ENCODE assay signal across 12 cellular contexts in the genomic region with DNA sequence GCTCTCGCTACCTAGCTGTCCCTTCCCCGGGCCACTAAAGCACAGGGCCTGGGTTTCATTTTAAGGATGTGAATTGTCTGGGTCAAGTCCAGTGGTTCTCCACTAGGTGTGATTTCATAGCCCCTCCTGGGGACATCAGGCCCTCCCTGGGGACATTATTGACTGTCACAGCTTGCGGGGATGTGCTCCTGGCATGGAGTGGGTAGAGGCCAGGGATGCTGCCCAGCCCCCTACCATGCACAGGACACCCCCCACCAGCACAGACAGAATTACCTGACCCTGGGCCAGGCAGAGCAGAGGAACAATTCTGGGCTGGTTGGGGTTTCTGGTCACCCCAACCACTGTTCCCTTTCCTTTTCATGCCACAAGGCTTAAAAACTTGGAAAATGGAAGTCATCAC. TPM values are rescaled to one million over a fixed set of nuclear protein-coding genes. Genes with fewer than 3 reads are reported as not detected.
DNase-seq lines count a peak whose midpoint lies in the region; ATAC-seq and TF ChIP-seq lines count a peak whose summit lies in the region.
"Had no signal": no experiment of that assay in that cellular context is flagged by ENCODE, and none has a peak within 500 bp of the region (broad histone marks: within the 10 kb centered on the region; RNA-seq: fewer than 3 reads in every experiment).

No MANE protein-coding gene starts in this region.

- H3K27me3 ChIP-seq in cardiac muscle cell: no peaks in the 10 kb centered on the region
- H3K27me3 ChIP-seq in lung (ENCODE audit: control insufficient read depth, insufficient read depth): no peaks in the 10 kb centered on the region
- peaks cover 28% of the 10 kb centered on the region for H3K27me3 ChIP-seq in transverse colon
- H3K27me3 ChIP-seq in foreskin keratinocyte: peaks cover 23% of the 10 kb centered on the region
- no peaks in the 10 kb centered on the region for H3K27me3 ChIP-seq in prostate gland (replicated peaks; ENCODE audit: insufficient read depth)

- 71 to 80% methylated on average over 3 of the region's 3 CpGs for WGBS in lung, 2 donors
- WGBS in transverse colon (ENCODE audit: low coverage in 1 of 2), 2 donors: 75% methylated on average over 3 of the region's 3 CpGs; no CpG with 5 or more reads in 1 of the 2 donors
- WGBS in prostate gland: 89% methylated on average over 3 of the region's 3 CpGs

- in situ Hi-C loops in transverse colon (cut with MboI; ENCODE audit: low pct_ligation_motif_present in 1 of 4, low pct_unique_long_range_greater_than_20kb in 1 of 4, low sequenced_read_pairs in 3 of 4): no loop called here

- peaks cover 59% of the 10 kb centered on the region for H3K4me1 Mint-ChIP-seq in activated T-helper 1 cell treated with anti-CD3 and anti-CD28 coated beads, Interleukin-12 subunit alpha, Interleukin-12 subunit beta, Interleukin-2, Interleukin-4 antibody, amounts not matched to agents 30 ng/mL and 10 ng/mL and 1 ng/mL, durations not matched to agents 14 hours and 24 hours and 36 hours (ENCODE audit: low read depth)

- peak overlapping the region; percentile 86 for H3K27ac Mint-ChIP-seq in activated T-helper 1 cell treated with anti-CD3 and anti-CD28 coated beads, Interleukin-12 subunit alpha, Interleukin-12 subunit beta, Interleukin-2, Interleukin-4 antibody, amounts not matched to agents 30 ng/mL and 10 ng/mL and 1 ng/mL, durations not matched to agents 14 hours and 24 hours and 36 hours

- H3K36me3 ChIP-seq in cardiac muscle cell: no peaks in the 10 kb centered on the region
- no peaks in the 10 kb centered on the region for H3K36me3 ChIP-seq in lung (ENCODE audit: control insufficient read depth in 2 of 2, insufficient read depth in 2 of 2, low read length in 2 of 2)
- no peaks in the 10 kb centered on the region for H3K36me3 ChIP-seq in transverse colon
- no peaks in the 10 kb centered on the region for H3K36me3 ChIP-seq in prostate gland

- no peak overlapping the region for H3K4me3 ChIP-seq in cardiac muscle cell
- H3K4me3 ChIP-seq in lung: no peak overlapping the region
- no peak overlapping the region for H3K4me3 ChIP-seq in transverse colon
- no peak overlapping the region for H3K4me3 ChIP-seq in prostate gland

- ATAC-seq in left cardiac atrium (no peak), lung (ENCODE audit: insufficient read depth, low FRiP score) (no peak), foreskin keratinocyte (no peak)

- H3K9me3 ChIP-seq in cardiac muscle cell (ENCODE audit: low read depth) (no peaks in the 10 kb centered on the region), lung (ENCODE audit: control insufficient read depth in 2 of 2, insufficient read depth in 1 of 2, low read length in 1 of 2) (no peaks in the 10 kb centered on the region), transverse colon (no peaks in the 10 kb centered on the region), prostate gland (no peaks in the 10 kb centered on the region)

- intact Hi-C loops in left cardiac atrium (cut with DNase I) (loop anchor here (5.0 to 10.0 kb wide), 4 partner anchors 35 to 97 kb away; no protein-coding TSS in a partner anchor), transverse colon (cut with DNase I; ENCODE audit: low total_unique reads) (no loop called here), prostate gland (cut with DNase I) (no loop called here)
- intact Hi-C loops in activated T-helper 1 cell treated with anti-CD3 and anti-CD28 coated beads, Interleukin-12 subunit alpha, Interleukin-12 subunit beta, Interleukin-2, Interleukin-4 antibody, amounts not matched to agents 30 ng/mL and 10 ng/mL and 1 ng/mL, durations not matched to agents 14 hours and 24 hours and 36 hours (cut with micrococcal nuclease): loop anchor here (5.0 kb wide), 3 partner anchors 125 to 1385 kb away; partner anchors contain the start of gene EXOSC2

- H3K27ac ChIP-seq in cardiac muscle cell (peak overlapping the region; percentile 5), lung (ENCODE audit: low read depth in 1 of 2, low read length in 1 of 2) (peak overlapping the region; percentile 72 to 95), transverse colon (peak overlapping the region; percentile 76 to 84 (median 82)), foreskin keratinocyte (no peak overlapping the region), prostate gland (no peak overlapping the region)

- TF ChIP-seq CTCF in cardiac muscle cell (IDR thresholded peaks at IDR 0.05; ENCODE audit: low read depth, low read length): no peak
- TF ChIP-seq CTCF in lung (IDR thresholded peaks at IDR 0.05; ENCODE audit: control extremely low read depth, extremely low read depth): no peak
- TF ChIP-seq CTCF in transverse colon (IDR thresholded peaks at IDR 0.05): no peak
- TF ChIP-seq CTCF in foreskin keratinocyte (conservative IDR thresholded peaks at IDR 0.05): no peak
- no peak for TF ChIP-seq CTCF in prostate gland (IDR thresholded peaks at IDR 0.05)

- no peaks in the 10 kb centered on the region for H3K9me3 Mint-ChIP-seq in activated T-helper 1 cell treated with anti-CD3 and anti-CD28 coated beads, Interleukin-12 subunit alpha, Interleukin-12 subunit beta, Interleukin-2, Interleukin-4 antibody, amounts not matched to agents 30 ng/mL and 10 ng/mL and 1 ng/mL, durations not matched to agents 14 hours and 24 hours and 36 hours
- H3K9me3 Mint-ChIP-seq: brain had no signal

- peaks cover 45% of the 10 kb centered on the region for H3K36me3 Mint-ChIP-seq in activated T-helper 1 cell treated with anti-CD3 and anti-CD28 coated beads, Interleukin-12 subunit alpha, Interleukin-12 subunit beta, Interleukin-2, Interleukin-4 antibody, amounts not matched to agents 30 ng/mL and 10 ng/mL and 1 ng/mL, durations not matched to agents 14 hours and 24 hours and 36 hours (ENCODE audit: low read depth)
- H3K36me3 Mint-ChIP-seq: brain had no signal

- H3K4me3 Mint-ChIP-seq in activated T-helper 1 cell treated with anti-CD3 and anti-CD28 coated beads, Interleukin-12 subunit alpha, Interleukin-12 subunit beta, Interleukin-2, Interleukin-4 antibody, amounts not matched to agents 30 ng/mL and 10 ng/mL and 1 ng/mL, durations not matched to agents 14 hours and 24 hours and 36 hours: peak overlapping the region; percentile 100
- H3K4me3 Mint-ChIP-seq: brain had no signal

- H3K4me1 ChIP-seq in cardiac muscle cell (ENCODE audit: low read depth) (peaks cover 53% of the 10 kb centered on the region), lung (ENCODE audit: control insufficient read depth in 2 of 2, insufficient read depth in 2 of 2, low read length in 2 of 2) (peaks cover 13 to 14% of the 10 kb centered on the region in 2 donors), transverse colon (peaks cover 3 to 26% (median 7%) of the 10 kb centered on the region in 4 donors), foreskin keratinocyte (no peaks in the 10 kb centered on the region), prostate gland (replicated peaks) (no peaks in the 10 kb centered on the region)

- no peak for TF ChIP-seq POLR2A in transverse colon (IDR thresholded peaks at IDR 0.05)
- no peak for TF ChIP-seq POLR2A in prostate gland (IDR thresholded peaks at IDR 0.05)

- no peaks in the 10 kb centered on the region for H3K27me3 Mint-ChIP-seq in activated T-helper 1 cell treated with anti-CD3 and anti-CD28 coated beads, Interleukin-12 subunit alpha, Interleukin-12 subunit beta, Interleukin-2, Interleukin-4 antibody, amounts not matched to agents 30 ng/mL and 10 ng/mL and 1 ng/mL, durations not matched to agents 14 hours and 24 hours and 36 hours (ENCODE audit: insufficient read depth)

- TF ChIP-seq EP300 in transverse colon (IDR thresholded peaks at IDR 0.05; ENCODE audit: low read depth): no peak

- no peak for DNase-seq in cardiac muscle cell (ENCODE audit: low read depth in 1 of 2, low spot score in 1 of 2)
- DNase-seq in left cardiac atrium: no peak
- no peak for DNase-seq in activated T-helper 1 cell treated with anti-CD3 and anti-CD28 coated beads, Interleukin-12 subunit alpha, Interleukin-12 subunit beta, Interleukin-2, Interleukin-4 antibody, amounts not matched to agents 30 ng/mL and 10 ng/mL and 1 ng/mL, durations not matched to agents 14 hours and 24 hours and 36 hours (ENCODE audit: low spot score)
- DNase-seq in lung (ENCODE audit: low spot score): no peak
- no peak for DNase-seq in transverse colon
- no peak for DNase-seq in foreskin keratinocyte
- DNase-seq in prostate gland (ENCODE audit: low spot score): no peak
- DNase-seq in NCI-H526 (lab: John Stamatoyannopoulos, UW): no peak
- DNase-seq: activated CD4-positive, alpha-beta T cell treated with anti-CD3 and anti-CD28 coated beads, Interleukin-2, amount 50 U/mL, for 1 hour; mammary epithelial cell; NCI-H1694 had no signal

RNA-seq across cellular contexts. Expression of gene FAM78A, which starts 4.1 kb away (rescaled TPM):
- 39.6 and 42.6 TPM in 2 replicates for total RNA-seq in cardiac muscle cell
- 21.5 and 29.5 TPM in 2 replicates for polyA plus RNA-seq in cardiac muscle cell
- 10 to 100 TPM; 50.4 to 60.5 TPM for total RNA-seq in left cardiac atrium
- 52.8 and 54.3 TPM in 2 replicates for total RNA-seq in activated T-helper 1 cell treated with anti-CD3 and anti-CD28 coated beads, Interleukin-12 subunit alpha, Interleukin-12 subunit beta, Interleukin-2, Interleukin-4 antibody, amounts not matched to agents 30 ng/mL and 10 ng/mL and 1 ng/mL, durations not matched to agents 14 hours and 24 hours and 36 hours
- 10 to 100 TPM in 1 of 2 donors, 1 to 10 TPM in 1; 8.4 to 10.8 TPM for total RNA-seq in lung
- 1 to 10 TPM; 5.4 to 7.2 TPM for polyA plus RNA-seq in lung
- 1 to 10 TPM in 3 of 4 donors, under 1 TPM in 1; 1.00 to 3.4 (median 2.2) TPM for total RNA-seq in transverse colon
- 0.27 and 0.32 TPM in 2 replicates for total RNA-seq in foreskin keratinocyte
- polyA plus RNA-seq in foreskin keratinocyte: 0.22 and 0.44 TPM in 2 replicates
- 10 to 100 TPM in 1 of 2 donors, under 1 TPM in 1; 0.73 to 16.4 TPM for total RNA-seq in prostate gland

RNA-seq across cellular contexts. Expression of gene PLPP7, which starts 17.3 kb away (rescaled TPM):
- 50.3 and 52.5 TPM in 2 replicates for total RNA-seq in cardiac muscle cell
- 36.9 and 42.5 TPM in 2 replicates for polyA plus RNA-seq in cardiac muscle cell
- total RNA-seq in left cardiac atrium: 100 to 1,000 TPM in 1 of 2 donors, 10 to 100 TPM in 1; 82.7 to 108 TPM
- 0.10 TPM in 1 of 2 replicates, not detected in the other for total RNA-seq in activated T-helper 1 cell treated with anti-CD3 and anti-CD28 coated beads, Interleukin-12 subunit alpha, Interleukin-12 subunit beta, Interleukin-2, Interleukin-4 antibody, amounts not matched to agents 30 ng/mL and 10 ng/mL and 1 ng/mL, durations not matched to agents 14 hours and 24 hours and 36 hours
- 1 to 10 TPM; 1.2 to 1.8 TPM for total RNA-seq in lung
- under 1 TPM; 0.79 to 0.90 TPM for polyA plus RNA-seq in lung
- 10 to 100 TPM in 1 of 4 donors, 1 to 10 TPM in 3; 3.0 to 10.3 (median 4.1) TPM for total RNA-seq in transverse colon
- total RNA-seq in foreskin keratinocyte: not detected in 2 replicates
- polyA plus RNA-seq in foreskin keratinocyte: not detected in 2 replicates
- total RNA-seq in prostate gland: 10 to 100 TPM in 1 of 2 donors, 1 to 10 TPM in 1; 2.0 to 32.5 TPM
- polyA plus RNA-seq: mammary epithelial cell had no signal

Comparison
In these comparisons a context has a peak if more than half of its experiments do, and no peak if none do; other contexts are left out.
1. H3K27ac ChIP-seq: peak in cardiac muscle cell (single experiment), lung (2 of 2) and transverse colon (4 of 4); none in foreskin keratinocyte (single experiment) and prostate gland (0 of 2).
2. intact Hi-C loops: an anchor here in left cardiac atrium (5.0 to 10.0 kb wide) and activated T-helper 1 cell treated with anti-CD3 and anti-CD28 coated beads, Interleukin-12 subunit alpha, Interleukin-12 subunit beta, Interleukin-2, Interleukin-4 antibody, amounts not matched to agents 30 ng/mL and 10 ng/mL and 1 ng/mL, durations not matched to agents 14 hours and 24 hours and 36 hours (5.0 kb wide); none called in transverse colon and prostate gland.